ENCODE assay signal across 1 cellular context in the genomic region with DNA sequence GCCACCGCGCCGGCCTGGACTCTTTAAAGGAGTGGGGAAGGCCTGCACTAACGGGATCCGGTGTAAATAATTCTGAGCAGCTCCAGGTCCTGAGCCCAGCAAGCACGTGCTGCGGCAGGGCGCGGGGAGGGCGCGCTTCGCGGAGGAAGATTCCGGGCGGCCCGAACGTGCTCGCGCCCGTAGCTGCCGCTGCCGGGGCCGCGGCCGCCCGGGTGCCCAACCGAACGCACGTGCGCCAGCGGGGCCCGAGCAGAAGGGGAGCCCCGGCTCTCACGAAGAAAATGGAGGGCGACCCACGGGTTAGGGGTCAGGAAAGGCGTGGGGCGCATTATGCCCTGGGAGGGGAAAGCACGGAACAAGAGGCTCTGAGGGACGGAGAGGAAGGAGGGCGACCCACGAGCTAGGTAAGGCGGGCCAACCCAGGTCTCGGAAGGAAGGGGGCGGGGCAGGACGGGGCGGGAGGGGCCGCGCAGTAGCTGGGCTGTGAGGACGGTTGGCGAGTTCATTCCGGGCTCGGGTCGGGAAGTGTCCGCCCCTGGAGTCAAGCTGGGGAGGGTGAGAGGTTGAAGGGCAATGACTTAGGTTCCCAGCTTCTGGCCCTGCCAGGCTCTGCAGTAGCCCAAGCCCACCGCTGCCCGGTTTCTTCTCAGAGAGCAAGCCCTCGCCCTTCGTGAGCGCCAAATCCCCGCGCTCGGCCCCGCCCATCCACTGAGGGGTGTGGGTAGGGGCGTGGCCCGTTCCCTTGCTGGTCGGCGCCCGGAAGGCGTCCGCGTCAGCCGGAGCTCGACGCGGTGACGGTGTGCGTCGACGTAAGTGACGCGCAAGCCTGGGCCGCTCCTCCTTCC.
TF ChIP-seq lines count a peak whose summit lies in the region.

A gene with protein sequence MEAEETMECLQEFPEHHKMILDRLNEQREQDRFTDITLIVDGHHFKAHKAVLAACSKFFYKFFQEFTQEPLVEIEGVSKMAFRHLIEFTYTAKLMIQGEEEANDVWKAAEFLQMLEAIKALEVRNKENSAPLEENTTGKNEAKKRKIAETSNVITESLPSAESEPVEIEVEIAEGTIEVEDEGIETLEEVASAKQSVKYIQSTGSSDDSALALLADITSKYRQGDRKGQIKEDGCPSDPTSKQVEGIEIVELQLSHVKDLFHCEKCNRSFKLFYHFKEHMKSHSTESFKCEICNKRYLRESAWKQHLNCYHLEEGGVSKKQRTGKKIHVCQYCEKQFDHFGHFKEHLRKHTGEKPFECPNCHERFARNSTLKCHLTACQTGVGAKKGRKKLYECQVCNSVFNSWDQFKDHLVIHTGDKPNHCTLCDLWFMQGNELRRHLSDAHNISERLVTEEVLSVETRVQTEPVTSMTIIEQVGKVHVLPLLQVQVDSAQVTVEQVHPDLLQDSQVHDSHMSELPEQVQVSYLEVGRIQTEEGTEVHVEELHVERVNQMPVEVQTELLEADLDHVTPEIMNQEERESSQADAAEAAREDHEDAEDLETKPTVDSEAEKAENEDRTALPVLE (plus strand): TSS at position 195 of the 845 bp plus-strand sequence. CDS start 1,140 bp downstream, outside the sequence.

TF ChIP-seq in SK-N-SH, 30 proteins besides CTCF, POLR2A, EP300 and RAD21 (continued from another document):
- TF ChIP-seq REST (IDR thresholded peaks at IDR 0.05; ENCODE audit: low read depth, low read length) = 0 out of 2 replicates have a peak, but pooled peaks have one; percentile 37
